Comparison of ENCODE assay signal across 19 cellular contexts in the genomic region with DNA sequence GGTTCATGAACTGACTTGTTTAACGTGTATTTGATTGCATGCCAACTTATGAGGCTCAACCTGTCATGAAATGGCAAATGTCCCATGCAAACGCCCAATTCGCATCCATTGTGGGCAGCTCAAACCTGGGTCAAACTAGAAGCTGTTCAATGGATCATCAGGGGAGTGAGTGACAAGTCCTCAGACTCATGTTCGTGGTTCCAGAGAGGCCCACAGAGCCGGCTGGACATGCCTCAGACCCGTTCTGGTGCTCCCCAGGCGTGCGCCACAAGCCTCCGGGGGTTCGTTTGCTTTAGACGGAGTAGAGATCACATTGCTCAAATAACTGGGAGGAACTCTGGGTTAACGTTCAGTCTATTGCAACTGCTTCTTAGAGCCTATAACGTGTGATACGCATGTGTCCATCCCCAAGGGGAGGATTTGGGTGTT. TPM values are rescaled to one million over a fixed set of nuclear protein-coding genes. Genes with fewer than 3 reads are reported as not detected.
"Had no signal": no experiment of that assay in that cellular context is flagged by ENCODE, and none has a peak within 500 bp of the region (broad histone marks: within the 10 kb centered on the region; RNA-seq: fewer than 3 reads in every experiment).

No MANE protein-coding gene starts in this region.

- DNase-seq: activated CD4-positive, alpha-beta T cell treated with anti-CD3 and anti-CD28 coated beads, Interleukin-2, amount 50 U/mL, for 1 hour; activated CD4-positive, CD25-positive, alpha-beta regulatory T cell; activated naive CD4-positive, alpha-beta T cell treated with anti-CD3 and anti-CD28 coated beads, Interleukin-2, amount 10 ng/mL, durations not matched to agents 7 days and 5 days; caudate nucleus; effector CD4-positive, alpha-beta T cell; hypothalamus; left colon; psoas muscle; sigmoid colon; stimulated activated CD4-positive, alpha-beta T cell treated with anti-CD3 and anti-CD28 coated beads, Interleukin-4, amount 100 ng/mL, for 1 hour; stimulated activated CD8-positive, alpha-beta memory T cell treated with anti-CD3 and anti-CD28 coated beads, Interleukin-4, amount 100 ng/mL, for 48 hours; stimulated activated naive CD8-positive, alpha-beta T cell treated with anti-CD3 and anti-CD28 coated beads, Interleukin-15, Interleukin-2, amounts not matched to agents 100 U/mL and 50 U/mL, for 24 hours; T-helper 1 cell; upper lobe of right lung had no signal

- H3K36me3 Mint-ChIP-seq: activated naive CD4-positive, alpha-beta T cell treated with anti-CD3 and anti-CD28 coated beads, Interleukin-2, amount 10 ng/mL, durations not matched to agents 7 days and 5 days had no signal

- H3K4me3 Mint-ChIP-seq: activated naive CD4-positive, alpha-beta T cell treated with anti-CD3 and anti-CD28 coated beads, Interleukin-2, amount 10 ng/mL, durations not matched to agents 7 days and 5 days had no signal

- H3K27ac ChIP-seq: coronary artery, psoas muscle, sigmoid colon, upper lobe of right lung had no signal

- H3K27ac Mint-ChIP-seq: activated naive CD4-positive, alpha-beta T cell treated with anti-CD3 and anti-CD28 coated beads, Interleukin-2, amount 10 ng/mL, durations not matched to agents 7 days and 5 days; activated T-helper 2 cell treated with anti-CD3 and anti-CD28 coated beads, Interferon-gamma antibody, Interleukin-2, Interleukin-4, amounts not matched to agents 10 μg/mL and 5 μg/mL and 100 μg/mL, durations not matched to agents 14 hours and 24 hours and 36 hours had no signal

- ATAC-seq: psoas muscle; stimulated activated naive CD8-positive, alpha-beta T cell treated with anti-CD3 and anti-CD28 coated beads, Interleukin-15, Interleukin-2, amounts not matched to agents 100 U/mL and 50 U/mL, for 24 hours had no signal

RNA-seq across cellular contexts. Expression of a gene that starts 15.0 kb away (rescaled TPM):
- total RNA-seq: activated T-helper 2 cell treated with anti-CD3 and anti-CD28 coated beads, Interferon-gamma antibody, Interleukin-2, Interleukin-4, amounts not matched to agents 10 μg/mL and 5 μg/mL and 100 μg/mL, durations not matched to agents 14 hours and 24 hours and 36 hours; epithelial cell of proximal tubule; osteoblast; psoas muscle had no signal
- polyA plus RNA-seq: neural cell had no signal
